In the genomic region with DNA sequence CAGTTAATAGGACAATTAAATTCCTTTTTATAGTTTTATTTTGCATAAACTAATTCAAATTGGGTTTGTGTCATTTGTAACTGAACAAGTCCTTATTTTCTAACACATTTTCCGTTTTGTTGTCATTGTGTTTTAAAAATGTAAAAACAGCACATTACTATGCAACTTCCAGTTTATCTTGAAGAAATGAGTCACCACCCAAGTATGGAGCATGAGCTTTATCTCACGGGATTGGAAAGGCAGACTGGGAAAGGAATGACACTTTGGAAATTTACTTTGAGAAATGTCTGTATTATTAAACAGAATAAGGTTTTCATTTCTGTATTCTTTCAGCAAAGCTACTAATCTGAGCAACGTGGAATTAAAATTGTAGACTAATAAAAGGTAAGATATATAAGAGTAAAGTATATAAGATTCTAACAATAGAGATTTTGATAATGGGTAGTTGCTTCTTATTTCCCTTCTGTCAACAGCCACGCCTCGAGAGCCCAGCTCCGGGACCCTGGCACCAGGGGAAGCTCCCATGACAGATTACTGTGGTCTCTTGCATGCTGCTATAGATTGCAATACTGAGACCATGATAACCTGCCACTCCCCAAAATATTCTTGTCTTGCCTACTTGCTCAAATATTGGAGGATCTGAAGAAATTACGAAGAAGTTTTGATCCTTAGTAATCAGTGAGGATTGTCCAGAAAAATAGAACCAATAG, we compare ENCODE assay signal across 16 cellular contexts.
DNase-seq lines count a peak whose midpoint lies in the region; ATAC-seq and TF ChIP-seq lines count a peak whose summit lies in the region.
"Had no signal": no experiment of that assay in that cellular context is flagged by ENCODE, and none has a peak within 500 bp of the region (broad histone marks: within the 10 kb centered on the region; RNA-seq: fewer than 3 reads in every experiment).

No MANE protein-coding gene starts in this region.

- RAD21 ChIA-PET in HCT116 (lab: Charles Lee; ENCODE audit: low non-redundant PET in 1 of 2, low total read pairs in 2 of 2, uncharacterized antibody in 2 of 2, unreplicated experiment in 2 of 2), result no interaction called here

- peaks cover 7 to 9% of the 10 kb centered on the region in 2 experiments; a peak in 3 of 4 replicates for H3K4me1 ChIP-seq in HCT116 (ENCODE audit: control insufficient read depth in 1 of 2, insufficient read depth in 2 of 2, low read length in 2 of 2)
- H3K4me1 ChIP-seq: BLaER1 had no signal

- no peak overlapping the region for H3K27ac ChIP-seq in HCT116 (ENCODE audit: low read depth, low read length)
- H3K27ac ChIP-seq: BLaER1, HL-60, SJCRH30 had no signal

- H3K9me2 ChIP-seq in HCT116 (ENCODE audit: insufficient read depth), result no peaks in the 10 kb centered on the region

- H3K36me3 ChIP-seq in HCT116 (ENCODE audit: control insufficient read depth in 1 of 2, insufficient read depth in 2 of 2, low read length in 2 of 2), result no peaks in the 10 kb centered on the region
- H3K36me3 ChIP-seq: BLaER1, SJCRH30 had no signal

- no peaks in the 10 kb centered on the region for H3K27me3 ChIP-seq in HCT116 (ENCODE audit: insufficient read depth, low read length)
- H3K27me3 ChIP-seq: BLaER1 had no signal

- H3K9ac ChIP-seq in HCT116 (ENCODE audit: low read length), result no peak overlapping the region
- H3K9ac ChIP-seq: BLaER1 had no signal

- H3K4me2 ChIP-seq in HCT116 (ENCODE audit: low read length), result peak overlapping the region; percentile 48
- H3K4me2 ChIP-seq: BLaER1 had no signal

- TF ChIP-seq RAD21 in HCT116 (IDR thresholded peaks at IDR 0.05; ENCODE audit: low read depth), result no peak

- H4K20me1 ChIP-seq in HCT116 (ENCODE audit: insufficient read depth), result no peaks in the 10 kb centered on the region
- H4K20me1 ChIP-seq: BLaER1 had no signal

- ATAC-seq in HCT116 (peak; percentile 57; the same call in 1 of the 2 replicates), HG02623 (IDR thresholded peaks at IDR 0.05; ENCODE audit: unreplicated experiment) (no peak)

- intact Hi-C loops in HCT116 (cut with micrococcal nuclease), result no loop called here

- DNase-seq in A172 (ENCODE audit: low spot score) (peak; percentile 66), HCT116 (ENCODE audit: low read depth, low spot score) (no peak), astrocyte of the spinal cord (ENCODE audit: low read depth, low spot score) (peak; percentile 65), iris pigment epithelial cell (ENCODE audit: low read depth) (peak; percentile 76), GM13977 (ENCODE audit: low spot score) (no peak), medulla oblongata (ENCODE audit: extremely low spot score) (no peak)
- DNase-seq in activated T-cell treated with anti-CD3 and anti-CD28 coated beads, Interleukin-2, amount 50 U/mL, for 48 hours, result no peak
- DNase-seq: activated CD4-positive, alpha-beta T cell treated with anti-CD3 and anti-CD28 coated beads, Interleukin-2, amount 50 U/mL, for 4 hours; activated naive CD8-positive, alpha-beta T cell treated with anti-CD3 and anti-CD28 coated beads for 36 hours; NCI-H146; stimulated activated CD8-positive, alpha-beta memory T cell treated with anti-CD3 and anti-CD28 coated beads, Interleukin-4, amount 100 ng/mL, for 48 hours had no signal

- no peaks in the 10 kb centered on the region for H3K9me3 ChIP-seq in HCT116 (ENCODE audit: control insufficient read depth in 1 of 2, insufficient read depth in 1 of 2, low read depth in 1 of 2, low read length in 2 of 2)
- H3K9me3 ChIP-seq: BLaER1, SJCRH30 had no signal

- no TSS peak for BruUV-seq in HCT116 (replicated peaks; lab: Mats Ljungman, UMichigan)

- H3K4me3 ChIP-seq in HCT116 (replicated peaks in 1 of 2; ENCODE audit: low read depth in 1 of 2, low read length in 2 of 2), result no peak overlapping the region
- H3K4me3 ChIP-seq in astrocyte of the spinal cord (ENCODE audit: low read depth, low read length), result no peak overlapping the region
- H3K4me3 ChIP-seq: BLaER1, lung, SJCRH30 had no signal

- in situ Hi-C loops in astrocyte of the spinal cord (cut with HindIII; ENCODE audit: low sequenced_read_pairs) (no loop called here), GM13977 (cut with MboI; ENCODE audit: low pct_unique_long_range_greater_than_20kb, low sequenced_read_pairs, unreplicated experiment) (no loop called here)

- TF ChIP-seq POLR2A in HCT116 (IDR thresholded peaks at IDR 0.05; ENCODE audit: borderline replicate concordance, extremely low read depth, insufficient read depth, insufficient read length), result no peak

- no peaks in the 10 kb centered on the region for H3K79me2 ChIP-seq in HCT116 (ENCODE audit: insufficient read depth, low read length)

- TF ChIP-seq CTCF in HCT116 (IDR thresholded peaks at IDR 0.05 in 2 of 3, conservative IDR thresholded peaks at IDR 0.05 in 1 of 3; ENCODE audit: borderline replicate concordance in 1 of 3, insufficient read depth in 1 of 3, low read depth in 2 of 3, low read length in 2 of 3) (no peak), astrocyte of the spinal cord (IDR thresholded peaks at IDR 0.05; ENCODE audit: low read depth, low read length) (no peak), GM13977 (IDR thresholded peaks at IDR 0.05; ENCODE audit: extremely low read depth, insufficient read depth, missing control alignments) (no peak)

- peak overlapping the region; percentile 50 for H2AFZ ChIP-seq in HCT116 (ENCODE audit: low read depth, low read length, poor library complexity, severe bottlenecking)

- CTCF ChIA-PET in HCT116 (lab: Charles Lee), result no interaction called here

- POLR2A ChIA-PET in HCT116 (lab: Charles Lee), result no interaction called here

TF ChIP-seq in HCT116, 20 proteins besides CTCF, POLR2A, EP300 and RAD21:
- TF ChIP-seq POLR2AphosphoS5 (IDR thresholded peaks at IDR 0.05; ENCODE audit: low read depth, low read length) (no peak), JUND (IDR thresholded peaks at IDR 0.05) (peak; percentile 44; the same call in 1 of the 2 replicates), EZH2phosphoT487 (IDR thresholded peaks at IDR 0.05; ENCODE audit: borderline replicate concordance) (no peak), CEBPB (IDR thresholded peaks at IDR 0.05; ENCODE audit: low read depth) (no peak), SP1 (IDR thresholded peaks at IDR 0.05; ENCODE audit: low read depth) (peak; percentile 21; the same call in 1 of the 2 replicates), FOSL1 (IDR thresholded peaks at IDR 0.05; ENCODE audit: low read depth) (peak; percentile 48; the same call in 1 of the 2 replicates)

Comparison
In these comparisons a context has a peak if more than half of its experiments do, and no peak if none do; other contexts are left out.
1. DNase-seq: peak in A172 (single experiment), astrocyte of the spinal cord (single experiment) and iris pigment epithelial cell (single experiment); none in HCT116 (single experiment), GM13977 (single experiment), medulla oblongata (single experiment) and activated T-cell treated with anti-CD3 and anti-CD28 coated beads, Interleukin-2, amount 50 U/mL, for 48 hours (0 of 2).